1 cellular context compared by ENCODE assay signal in genomic region chr6:113930183-113930582, GRCh38.
TF ChIP-seq lines count a peak whose summit lies in the region.

No MANE protein-coding gene starts in this region.

TF ChIP-seq in HEK293, 187 proteins besides CTCF, POLR2A, EP300 and RAD21 (continued from another document):
- no peak for TF ChIP-seq HIC1 (tag by site-specific recombination; IDR thresholded peaks at IDR 0.05)
